In the genomic region with DNA sequence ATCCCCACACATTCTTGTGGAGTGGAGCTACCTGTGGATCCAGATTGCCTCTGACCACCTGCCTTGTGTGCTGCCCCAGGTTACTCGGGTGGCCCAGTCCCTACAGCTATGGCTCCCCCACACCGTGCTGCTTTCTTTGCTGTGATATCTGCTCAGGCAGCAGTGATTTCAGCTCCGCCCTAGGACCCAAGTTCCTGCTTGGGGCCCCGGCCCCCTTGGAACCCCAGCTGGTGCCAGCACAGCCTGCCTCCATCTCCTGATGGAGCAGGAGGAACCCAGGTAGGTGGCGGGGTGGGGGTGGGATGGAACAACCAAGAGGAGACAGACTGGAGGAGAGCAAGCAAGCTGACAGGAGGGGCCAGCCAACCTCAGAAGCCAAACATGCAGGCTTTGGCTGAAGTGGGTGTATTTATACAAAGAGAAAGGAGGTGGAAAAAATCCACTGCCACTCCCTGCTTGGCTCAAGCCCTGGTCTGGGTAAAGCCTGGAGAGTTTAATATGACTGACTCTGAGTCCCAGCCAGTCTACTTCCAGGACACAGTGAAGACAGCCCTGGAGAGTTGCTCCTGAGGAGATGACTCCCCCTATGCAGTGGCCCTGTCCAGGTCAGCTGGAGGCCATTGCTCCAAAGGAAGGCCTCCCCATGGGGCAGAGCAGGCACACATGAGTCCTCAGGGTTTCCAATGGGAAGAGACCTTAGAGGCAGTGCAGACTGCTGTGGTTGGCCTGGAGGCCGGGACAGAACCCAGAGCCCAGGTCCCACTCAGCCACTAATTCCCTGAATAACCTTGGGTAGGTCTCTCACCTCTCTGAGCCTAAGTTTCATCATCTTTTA, we compare ENCODE assay signal across 1 cellular context.
TF ChIP-seq lines count a peak whose summit lies in the region.

No MANE protein-coding gene starts in this region.

TF ChIP-seq in IMR-90, 13 proteins besides CTCF, POLR2A, EP300 and RAD21 (continued from another document):
- TF ChIP-seq, protein P1, sequence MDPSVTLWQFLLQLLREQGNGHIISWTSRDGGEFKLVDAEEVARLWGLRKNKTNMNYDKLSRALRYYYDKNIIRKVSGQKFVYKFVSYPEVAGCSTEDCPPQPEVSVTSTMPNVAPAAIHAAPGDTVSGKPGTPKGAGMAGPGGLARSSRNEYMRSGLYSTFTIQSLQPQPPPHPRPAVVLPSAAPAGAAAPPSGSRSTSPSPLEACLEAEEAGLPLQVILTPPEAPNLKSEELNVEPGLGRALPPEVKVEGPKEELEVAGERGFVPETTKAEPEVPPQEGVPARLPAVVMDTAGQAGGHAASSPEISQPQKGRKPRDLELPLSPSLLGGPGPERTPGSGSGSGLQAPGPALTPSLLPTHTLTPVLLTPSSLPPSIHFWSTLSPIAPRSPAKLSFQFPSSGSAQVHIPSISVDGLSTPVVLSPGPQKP (IDR thresholded peaks at IDR 0.05; ENCODE audit: borderline replicate concordance, low read depth, low read length) = no peak
- TF ChIP-seq SMC3 (IDR thresholded peaks at IDR 0.05; ENCODE audit: low read depth, low read length) = no peak
- no peak for TF ChIP-seq RFX5 (IDR thresholded peaks at IDR 0.05; ENCODE audit: low read depth, low read length)
- TF ChIP-seq FOS (IDR thresholded peaks at IDR 0.05; ENCODE audit: low read depth, low read length) = no peak
- no peak for TF ChIP-seq RCOR1 (IDR thresholded peaks at IDR 0.05; ENCODE audit: insufficient replicate concordance, low read length)
